In genomic region chr19:6252066-6252465, GRCh38 we compare ENCODE assay signal across 23 cellular contexts. TPM values are rescaled to one million over a fixed set of nuclear protein-coding genes. Genes with fewer than 3 reads are reported as not detected.
DNase-seq lines count a peak whose midpoint lies in the region; ATAC-seq and TF ChIP-seq lines count a peak whose summit lies in the region.
"Had no signal": no experiment of that assay in that cellular context is flagged by ENCODE, and none has a peak within 500 bp of the region (broad histone marks: within the 10 kb centered on the region; RNA-seq: fewer than 3 reads in every experiment).

No MANE protein-coding gene starts in this region.

- H3K27ac ChIP-seq in spleen: peak overlapping the region in 3 of 8 donors; percentile 72 to 84 (median 80)
- H3K27ac ChIP-seq: A549, SJCRH30 had no signal

- 92 to 97% (median 95%) methylated on average over 9 of the region's 9 CpGs for WGBS in spleen, 5 donors

- peak; percentile 92 for ATAC-seq in left lobe of liver
- no peak for ATAC-seq in sciatic nerve
- no peak for ATAC-seq in HG02588 (IDR thresholded peaks at IDR 0.05; ENCODE audit: unreplicated experiment)
- ATAC-seq: A549, HCT116, PC-3, Right ventricle myocardium inferior, SK-N-SH treated with all-trans-retinoic acid at 6 μM for 48 hours had no signal

- H3K4me3 ChIP-seq in spleen: no peak overlapping the region
- H3K4me3 ChIP-seq: A549, SJCRH30 had no signal

- H3K27ac Mint-ChIP-seq in CD14-positive monocyte: peak overlapping the region in 6 of 7 donors; percentile 25 to 91 (median 76)

- TF ChIP-seq CTCF in CD14-positive monocyte (IDR thresholded peaks at IDR 0.05): no peak
- no peak for TF ChIP-seq CTCF in spleen (IDR thresholded peaks at IDR 0.05 in 8 of 11, conservative IDR thresholded peaks at IDR 0.05 in 3 of 11)

- H3K4me3 Mint-ChIP-seq in CD14-positive monocyte: no peak overlapping the region

- H3K36me3 ChIP-seq in spleen: peaks cover 0 to 32% (median 0%) of the 10 kb centered on the region in 6 donors

- no peaks in the 10 kb centered on the region for H3K27me3 ChIP-seq in spleen (replicated peaks in 1 of 7)
- H3K27me3 ChIP-seq: SJCRH30 had no signal

- no peaks in the 10 kb centered on the region for H3K9me3 ChIP-seq in spleen
- H3K9me3 ChIP-seq: A549, SJCRH30 had no signal

- H3K27me3 Mint-ChIP-seq in CD14-positive monocyte (ENCODE audit: low read depth in 3 of 3): no peaks in the 10 kb centered on the region

- no peaks in the 10 kb centered on the region for H3K9me3 Mint-ChIP-seq in CD14-positive monocyte

- intact Hi-C loops in CD14-positive monocyte (cut with micrococcal nuclease): no loop called here
- intact Hi-C loops in spleen (cut with DNase I; ENCODE audit: low total_unique reads): no loop called here
- intact Hi-C loops in sciatic nerve (cut with DNase I): no loop called here

- DNase-seq in CD14-positive monocyte (ENCODE audit: low spot score) (no peak), cerebellar nuclear complex (lab: John Stamatoyannopoulos, UW) (peak; percentile 49 to 67), left lobe of liver (ENCODE audit: low spot score) (no peak), spleen (peak; percentile 32), sciatic nerve (ENCODE audit: low spot score) (no peak)
- no peak for DNase-seq in effector CD8-positive, alpha-beta T cell (lab: John Stamatoyannopoulos, UW)
- DNase-seq: AML-193, Calu3, DMS79 treated with DMSO at 0.1 percent for 48 hours, Karpas-422, NCI-H1092 treated with DMSO at 0.1 percent for 48 hours, NCI-H1436, NCI-H187, NCI-H2081 treated with DMSO at 0.1 percent for 48 hours, NCI-H524, NCI-H774, PC-3, SJCRH30 had no signal

- H3K36me3 Mint-ChIP-seq in CD14-positive monocyte: peaks cover 24 to 58% of the 10 kb centered on the region in 2 donors

- H3K4me1 ChIP-seq in spleen: peaks cover 8 to 66% (median 32%) of the 10 kb centered on the region in 6 donors
- H3K4me1 ChIP-seq: A549, SJCRH30 had no signal

- H3K4me1 Mint-ChIP-seq in CD14-positive monocyte: peaks cover 47% of the 10 kb centered on the region

- no peak for TF ChIP-seq POLR2A in spleen (IDR thresholded peaks at IDR 0.05)

RNA-seq across cellular contexts. Expression of gene MLLT1, which starts 27.7 kb away (rescaled TPM):
- polyA plus RNA-seq in CD14-positive monocyte (under 1 TPM; 0.65 to 0.99 TPM), spleen (10 to 100 TPM; 10.1 to 20.6 (median 15.0) TPM)
- total RNA-seq in left lobe of liver (21.8 TPM), spleen (10 to 100 TPM; 18.9 to 57.2 (median 41.3) TPM), sciatic nerve (72.5 TPM)

Comparison
In these comparisons a context has a peak if more than half of its experiments do, and no peak if none do; other contexts are left out.
1. DNase-seq: peak in cerebellar nuclear complex (2 of 2) and spleen (single experiment); none in CD14-positive monocyte (single experiment), left lobe of liver (single experiment), effector CD8-positive, alpha-beta T cell (single experiment) and sciatic nerve (single experiment).